1 cellular context compared by ENCODE assay signal in the genomic region with DNA sequence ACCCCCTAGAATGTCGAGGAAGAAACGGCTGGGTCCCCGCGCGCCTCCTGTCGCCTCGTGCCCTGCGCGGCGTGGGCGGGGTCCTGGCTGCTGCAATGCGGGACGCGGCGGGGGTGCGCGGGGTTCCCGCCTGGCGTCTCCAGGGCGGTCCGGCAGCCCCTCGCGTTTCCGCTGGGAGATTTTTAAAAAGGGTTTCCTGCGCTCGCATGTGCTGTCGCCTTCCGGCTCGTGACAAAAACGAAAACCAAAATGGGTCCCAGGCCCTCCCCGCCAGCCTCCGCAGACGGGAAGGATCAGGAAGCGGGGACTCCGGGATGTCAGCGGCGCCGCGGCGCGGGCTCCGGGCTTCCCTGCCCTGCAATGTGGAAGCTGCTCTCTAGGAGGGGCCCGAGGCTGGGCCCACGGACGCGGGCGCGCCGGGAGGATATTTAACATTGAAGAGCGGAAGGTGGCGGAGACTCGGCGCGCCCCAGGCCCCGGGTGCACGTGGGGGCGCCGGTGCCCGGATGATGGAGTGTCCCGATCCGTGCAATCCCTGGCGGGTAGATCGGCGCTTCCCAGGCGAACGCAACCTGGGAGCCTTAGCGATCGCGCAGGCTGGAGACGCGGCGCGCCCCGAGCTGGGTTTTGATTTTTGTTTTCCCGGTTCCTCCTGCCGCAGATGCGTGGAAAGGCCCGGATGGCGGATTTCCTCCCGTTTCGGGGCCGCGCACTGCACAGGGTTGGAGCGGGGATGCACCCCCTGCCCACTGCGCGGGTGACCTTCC.
A peak's percentile ranks its signal among the peaks of the same experiment; 100 is the strongest.
TF ChIP-seq lines count a peak whose summit lies in the region.

No MANE protein-coding gene starts in this region.

TF ChIP-seq in neural cell, 6 proteins besides CTCF, POLR2A, EP300 and RAD21 (continued from another document):
- TF ChIP-seq REST (IDR thresholded peaks at IDR 0.05; ENCODE audit: borderline replicate concordance): peak; percentile 52
- TF ChIP-seq POLR2AphosphoS5 (IDR thresholded peaks at IDR 0.05): peak; percentile 17
- no peak for TF ChIP-seq TAF1 (IDR thresholded peaks at IDR 0.05; ENCODE audit: low read depth)
- no peak for TF ChIP-seq EZH2 (IDR thresholded peaks at IDR 0.05; ENCODE audit: borderline replicate concordance, insufficient read depth, low read length, poor library complexity, severe bottlenecking)
TF ChIP-seq in neural cell: peak in this region for 3.
